Comparison of ENCODE assay signal across 12 cellular contexts in the genomic region with DNA sequence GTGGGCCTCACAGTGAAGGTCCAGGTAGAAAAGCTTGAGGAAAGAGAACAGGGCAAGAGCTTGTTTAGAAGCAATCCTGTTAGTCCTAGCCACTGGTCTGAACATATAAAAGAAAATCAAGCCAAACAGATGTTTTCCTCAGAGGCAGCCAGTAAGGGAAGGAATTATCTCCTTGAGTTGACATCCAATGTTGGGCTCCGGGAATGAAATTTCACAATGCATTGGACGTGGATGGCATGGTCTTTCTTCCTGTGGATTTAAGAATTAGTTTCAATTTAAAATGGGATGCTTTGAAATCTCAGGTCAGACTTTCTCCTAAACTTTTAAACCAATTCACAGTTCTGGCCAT.
A peak's percentile ranks its signal among the peaks of the same experiment; 100 is the strongest.
DNase-seq lines count a peak whose midpoint lies in the region; ATAC-seq and TF ChIP-seq lines count a peak whose summit lies in the region.
"Had no signal": no experiment of that assay in that cellular context is flagged by ENCODE, and none has a peak within 500 bp of the region (broad histone marks: within the 10 kb centered on the region; RNA-seq: fewer than 3 reads in every experiment).

No MANE protein-coding gene starts in this region.

- no peak overlapping the region for H3K23ac ChIP-seq in trophoblast cell (ENCODE audit: low read length)

- peak overlapping the region; percentile 99 for H4K91ac ChIP-seq in trophoblast cell (ENCODE audit: low read depth, low read length)

- H3K4me3 Mint-ChIP-seq in glutamatergic neuron (ENCODE audit: unreplicated experiment): no peak overlapping the region
- H3K4me3 Mint-ChIP-seq: activated naive CD4-positive, alpha-beta T cell treated with anti-CD3 and anti-CD28 coated beads, Interleukin-2, amount 50 U/mL, for 24 hours had no signal

- H3K4me1 Mint-ChIP-seq in glutamatergic neuron (ENCODE audit: low read depth, unreplicated experiment): no peaks in the 10 kb centered on the region
- H3K4me1 Mint-ChIP-seq: activated naive CD4-positive, alpha-beta T cell treated with anti-CD3 and anti-CD28 coated beads, Interleukin-2, amount 50 U/mL, for 24 hours had no signal

- H3K9me3 ChIP-seq in ascending aorta: no peaks in the 10 kb centered on the region
- H3K9me3 ChIP-seq in trophoblast cell (ENCODE audit: insufficient read depth, low read depth, low read length): peaks cover 2% of the 10 kb centered on the region
- H3K9me3 ChIP-seq in SJCRH30 (replicated peaks): no peaks in the 10 kb centered on the region; the same call in 1 of the 2 replicates
- H3K9me3 ChIP-seq: right lobe of liver had no signal

- peak; percentile 56 for ATAC-seq in Right ventricle myocardium superior (ENCODE audit: poor library complexity)
- ATAC-seq: right lobe of liver had no signal

- DNase-seq in AG20443 (ENCODE audit: low spot score): peak; percentile 43
- peak in 1 of 2 donors; percentile 59 for DNase-seq in ascending aorta (ENCODE audit: low spot score in 2 of 2)
- no peak for DNase-seq in Right ventricle myocardium superior
- DNase-seq in trophoblast cell: no peak
- no peak for DNase-seq in D341Med (ENCODE audit: low spot score)
- DNase-seq in cortex of kidney (lab: John Stamatoyannopoulos, UW): no peak
- DNase-seq in SJCRH30: no peak
- no peak for DNase-seq in glutamatergic neuron
- DNase-seq: DMS79 treated with DMSO at 0.1 percent for 48 hours, NCI-H2107, right lobe of liver had no signal

- no peak overlapping the region for H3K9ac ChIP-seq in trophoblast cell (ENCODE audit: low read length)

- no peak overlapping the region for H2AFZ ChIP-seq in trophoblast cell (ENCODE audit: insufficient read depth, low read length, poor library complexity)

- peak overlapping the region; percentile 94 for H3K18ac ChIP-seq in trophoblast cell (ENCODE audit: low read length)

- peak overlapping the region; percentile 96 for H2AK5ac ChIP-seq in trophoblast cell (ENCODE audit: low read length)

- H3K27ac ChIP-seq in ascending aorta (peak overlapping the region; percentile 35 to 37), trophoblast cell (ENCODE audit: low read depth, low read length) (peak overlapping the region; percentile 97), SJCRH30 (no peak overlapping the region)
- H3K27ac ChIP-seq: right lobe of liver had no signal

- no peak overlapping the region for H3K27ac Mint-ChIP-seq in glutamatergic neuron (ENCODE audit: unreplicated experiment)
- H3K27ac Mint-ChIP-seq: activated naive CD4-positive, alpha-beta T cell treated with anti-CD3 and anti-CD28 coated beads, Interleukin-2, amount 50 U/mL, for 24 hours had no signal

- H3K27me3 Mint-ChIP-seq in glutamatergic neuron (ENCODE audit: unreplicated experiment): peaks cover 3% of the 10 kb centered on the region

- intact Hi-C loops in ascending aorta (cut with DNase I): no loop called here
- intact Hi-C loops in Right ventricle myocardium superior (cut with DNase I): no loop called here

- peak overlapping the region; percentile 97 for H3K14ac ChIP-seq in trophoblast cell (ENCODE audit: low read length)

- H3K4me1 ChIP-seq in ascending aorta (peaks cover 8 to 35% of the 10 kb centered on the region in 2 donors), trophoblast cell (ENCODE audit: control insufficient read depth in 1 of 2, insufficient read depth in 2 of 2, low read length in 2 of 2) (peaks cover 18 to 30% of the 10 kb centered on the region in 2 experiments), SJCRH30 (peaks cover 16% of the 10 kb centered on the region; the same call in 1 of the 2 replicates)
- H3K4me1 ChIP-seq: right lobe of liver had no signal

- no CpG with 5 or more reads among the region's 2 CpGs for WGBS in trophoblast cell (ENCODE audit: extremely low coverage, insufficient coverage, insufficient read length)

- H2BK12ac ChIP-seq in trophoblast cell (ENCODE audit: low read length): peak overlapping the region; percentile 100

- H3K79me1 ChIP-seq in trophoblast cell (ENCODE audit: low read length): peaks cover 43% of the 10 kb centered on the region

- TF ChIP-seq CTCF in ascending aorta (IDR thresholded peaks at IDR 0.05): no peak
- TF ChIP-seq CTCF in glutamatergic neuron (IDR thresholded peaks at IDR 0.05; ENCODE audit: partially characterized antibody, unreplicated experiment): no peak

- H2BK120ac ChIP-seq in trophoblast cell (ENCODE audit: insufficient read depth, low read length, poor library complexity): peak overlapping the region; percentile 99

- peak overlapping the region; percentile 97 for H2BK5ac ChIP-seq in trophoblast cell (ENCODE audit: low read depth, low read length, poor library complexity)

- H3K4ac ChIP-seq in trophoblast cell (ENCODE audit: low read depth, low read length): peak overlapping the region; percentile 91

- H3K9me3 Mint-ChIP-seq in glutamatergic neuron (ENCODE audit: unreplicated experiment): peaks cover 6% of the 10 kb centered on the region

- no peaks in the 10 kb centered on the region for H3K27me3 ChIP-seq in ascending aorta
- H3K27me3 ChIP-seq in trophoblast cell (ENCODE audit: insufficient read depth, low read length): no peaks in the 10 kb centered on the region
- H3K27me3 ChIP-seq in SJCRH30: no peaks in the 10 kb centered on the region
- H3K27me3 ChIP-seq: right lobe of liver had no signal

- H3K36me3 Mint-ChIP-seq in glutamatergic neuron (ENCODE audit: unreplicated experiment): peaks cover 18% of the 10 kb centered on the region
- H3K36me3 Mint-ChIP-seq: activated naive CD4-positive, alpha-beta T cell treated with anti-CD3 and anti-CD28 coated beads, Interleukin-2, amount 50 U/mL, for 24 hours had no signal

- H3K4me3 ChIP-seq in ascending aorta (no peak overlapping the region), trophoblast cell (ENCODE audit: low read depth, low read length) (no peak overlapping the region), SJCRH30 (no peak overlapping the region)
- H3K4me3 ChIP-seq: right lobe of liver had no signal

- H4K12ac ChIP-seq in trophoblast cell (ENCODE audit: low read depth, low read length): peak overlapping the region; percentile 59

- H4K8ac ChIP-seq in trophoblast cell (ENCODE audit: low read depth, low read length): peak overlapping the region; percentile 93

- H3K79me2 ChIP-seq in trophoblast cell (ENCODE audit: control insufficient read depth, insufficient read depth, low read length, poor library complexity): peaks cover 2% of the 10 kb centered on the region

- peak overlapping the region; percentile 26 for H3K4me2 ChIP-seq in trophoblast cell (ENCODE audit: low read length)

- H3K36me3 ChIP-seq in ascending aorta: no peaks in the 10 kb centered on the region
- peaks cover 0 to 2% of the 10 kb centered on the region in 2 experiments for H3K36me3 ChIP-seq in trophoblast cell (ENCODE audit: control insufficient read depth in 1 of 2, insufficient read depth in 2 of 2, low read length in 2 of 2)
- no peaks in the 10 kb centered on the region for H3K36me3 ChIP-seq in SJCRH30
- H3K36me3 ChIP-seq: right lobe of liver had no signal
